In genomic region chr12:71838231-71838630, GRCh38 we compare ENCODE assay signal across 11 cellular contexts. TPM values are rescaled to one million over a fixed set of nuclear protein-coding genes. Genes with fewer than 3 reads are reported as not detected.
DNase-seq lines count a peak whose midpoint lies in the region; ATAC-seq and TF ChIP-seq lines count a peak whose summit lies in the region.
"Had no signal": no experiment of that assay in that cellular context is flagged by ENCODE, and none has a peak within 500 bp of the region (broad histone marks: within the 10 kb centered on the region; RNA-seq: fewer than 3 reads in every experiment).

No MANE protein-coding gene starts in this region.

- no peak overlapping the region for H3K4me3 ChIP-seq in SK-N-SH (ENCODE audit: low read depth in 2 of 2, low read length in 1 of 2)
- no peak overlapping the region for H3K4me3 ChIP-seq in KMS-11 (IDR thresholded peaks at IDR 0.05; ENCODE audit: insufficient read depth, low read depth, low read length)
- H3K4me3 ChIP-seq in trophoblast cell (ENCODE audit: low read depth, low read length): no peak overlapping the region

- peak overlapping the region; percentile 97 for H3K27ac Mint-ChIP-seq in central memory CD8-positive, alpha-beta T cell (ENCODE audit: low read depth)

- TF ChIP-seq RAD21 in SK-N-SH (IDR thresholded peaks at IDR 0.05; ENCODE audit: low read length): no peak

- no peak overlapping the region for H2BK120ac ChIP-seq in trophoblast cell (ENCODE audit: insufficient read depth, low read length, poor library complexity)

- H3K79me2 ChIP-seq in SK-N-SH (ENCODE audit: insufficient read depth) (peaks cover 33% of the 10 kb centered on the region), KMS-11 (ENCODE audit: insufficient read depth, low read depth) (peaks cover 45% of the 10 kb centered on the region), trophoblast cell (ENCODE audit: control insufficient read depth, insufficient read depth, low read length, poor library complexity) (no peaks in the 10 kb centered on the region)

- H3K27ac ChIP-seq in SK-N-SH (ENCODE audit: low read depth in 2 of 2, low read length in 1 of 2): no peak overlapping the region
- no peak overlapping the region for H3K27ac ChIP-seq in KMS-11
- no peak overlapping the region for H3K27ac ChIP-seq in trophoblast cell (ENCODE audit: low read depth, low read length)

- peaks cover 11 to 15% of the 10 kb centered on the region in 2 experiments; a peak in 3 of 4 replicates for H3K4me1 ChIP-seq in SK-N-SH (ENCODE audit: control insufficient read depth in 1 of 2, insufficient read depth in 2 of 2, low read depth in 1 of 2, low read length in 1 of 2)
- peaks cover 21% of the 10 kb centered on the region for H3K4me1 ChIP-seq in KMS-11 (ENCODE audit: low read depth, poor library complexity, severe bottlenecking)
- H3K4me1 ChIP-seq in trophoblast cell (ENCODE audit: control insufficient read depth in 1 of 2, insufficient read depth in 2 of 2, low read length in 2 of 2): peaks cover 0 to 3% of the 10 kb centered on the region in 2 experiments

- H4K91ac ChIP-seq in trophoblast cell (ENCODE audit: low read depth, low read length): no peak overlapping the region

- no peak for DNase-seq in SK-N-SH
- DNase-seq in central memory CD8-positive, alpha-beta T cell (ENCODE audit: low spot score in 2 of 2): no peak
- peak; percentile 56 to 76 for DNase-seq in trophoblast cell
- no peak for DNase-seq in central memory CD4-positive, alpha-beta T cell
- DNase-seq in dermis blood vessel endothelial cell: no peak
- no peak for DNase-seq in NCI-H2029 (lab: John Stamatoyannopoulos, UW)
- DNase-seq: 8988T, NCI-H1930 had no signal

- H3K9me2 ChIP-seq in SK-N-SH: no peaks in the 10 kb centered on the region

- no peak overlapping the region for H3K4me3 Mint-ChIP-seq in central memory CD8-positive, alpha-beta T cell

- no peak overlapping the region for H4K12ac ChIP-seq in trophoblast cell (ENCODE audit: low read depth, low read length)

- H2BK12ac ChIP-seq in trophoblast cell (ENCODE audit: low read length): no peak overlapping the region

- no peak overlapping the region for H3K14ac ChIP-seq in trophoblast cell (ENCODE audit: low read length)

- H3K79me1 ChIP-seq in trophoblast cell (ENCODE audit: low read length): peaks cover 3% of the 10 kb centered on the region

- H3K36me3 Mint-ChIP-seq in central memory CD8-positive, alpha-beta T cell (ENCODE audit: insufficient read depth): peaks cover 15% of the 10 kb centered on the region

- H3K27me3 ChIP-seq in SK-N-SH (ENCODE audit: insufficient read depth) (no peaks in the 10 kb centered on the region), KMS-11 (ENCODE audit: insufficient read depth, low read depth) (no peaks in the 10 kb centered on the region), trophoblast cell (ENCODE audit: insufficient read depth, low read length) (no peaks in the 10 kb centered on the region)

- H3K23ac ChIP-seq in trophoblast cell (ENCODE audit: low read length): no peak overlapping the region

- H3K4me1 Mint-ChIP-seq in central memory CD8-positive, alpha-beta T cell: peaks cover 34% of the 10 kb centered on the region

- H2BK5ac ChIP-seq in trophoblast cell (ENCODE audit: low read depth, low read length, poor library complexity): no peak overlapping the region

- H3K18ac ChIP-seq in trophoblast cell (ENCODE audit: low read length): no peak overlapping the region

- H3K4me2 ChIP-seq in SK-N-SH (no peak overlapping the region), KMS-11 (no peak overlapping the region), trophoblast cell (ENCODE audit: low read length) (no peak overlapping the region)

- TF ChIP-seq CTCF in SK-N-SH (IDR thresholded peaks at IDR 0.05) (no peak), KMS-11 (conservative IDR thresholded peaks at IDR 0.05; ENCODE audit: low read depth, low read length) (no peak)

- POLR2A ChIA-PET in SK-N-SH (lab: Yijun Ruan, JAX): no interaction called here

- no peak overlapping the region for H4K8ac ChIP-seq in trophoblast cell (ENCODE audit: low read depth, low read length)

- no peaks in the 10 kb centered on the region for H3K9me3 ChIP-seq in SK-N-SH
- H3K9me3 ChIP-seq in trophoblast cell (ENCODE audit: insufficient read depth, low read depth, low read length): no peaks in the 10 kb centered on the region
- H3K9me3 ChIP-seq: thoracic aorta had no signal

- H3K9me3 Mint-ChIP-seq in central memory CD8-positive, alpha-beta T cell: no peaks in the 10 kb centered on the region

- peak overlapping the region; percentile 94; the same call in 1 of the 2 replicates for H2AFZ ChIP-seq in SK-N-SH (ENCODE audit: low read depth)
- H2AFZ ChIP-seq in KMS-11 (ENCODE audit: low read depth): 0 out of 2 replicates have a peak overlapping the region, but pooled peaks have one; percentile 98
- no peak overlapping the region for H2AFZ ChIP-seq in trophoblast cell (ENCODE audit: insufficient read depth, low read length, poor library complexity)

- H4K20me1 ChIP-seq in SK-N-SH (ENCODE audit: insufficient read depth): no peaks in the 10 kb centered on the region
- H4K20me1 ChIP-seq in KMS-11 (ENCODE audit: insufficient read depth): no peaks in the 10 kb centered on the region

- peaks cover 26% of the 10 kb centered on the region for H3K27me3 Mint-ChIP-seq in central memory CD8-positive, alpha-beta T cell

- WGBS in SK-N-SH (ENCODE audit: low lambda C conversion rate): 97% methylated on average over 6 of the region's 6 CpGs
- no CpG with 5 or more reads among the region's 6 CpGs for WGBS in trophoblast cell (ENCODE audit: extremely low coverage, insufficient coverage, insufficient read length)

- no peak for TF ChIP-seq EP300 in SK-N-SH (IDR thresholded peaks at IDR 0.05; ENCODE audit: borderline replicate concordance in 1 of 2, low read depth in 1 of 2, low read length in 1 of 2)

- H2AK5ac ChIP-seq in trophoblast cell (ENCODE audit: low read length): no peak overlapping the region

- H3F3A ChIP-seq in SK-N-SH (replicated peaks; ENCODE audit: insufficient read depth): peaks cover 9% of the 10 kb centered on the region

- CTCF ChIA-PET in SK-N-SH (lab: Yijun Ruan, JAX): interaction anchor here (3.5 kb wide), 1 partner anchor 58 kb away, joined by 24 read pairs; no protein-coding TSS in a partner anchor

- H3K36me3 ChIP-seq in SK-N-SH (replicated peaks in 1 of 2; ENCODE audit: control insufficient read depth in 1 of 2, insufficient read depth in 2 of 2, low read length in 1 of 2) (no peaks in the 10 kb centered on the region), KMS-11 (ENCODE audit: insufficient read depth) (no peaks in the 10 kb centered on the region), trophoblast cell (ENCODE audit: control insufficient read depth in 1 of 2, insufficient read depth in 2 of 2, low read length in 2 of 2) (no peaks in the 10 kb centered on the region)
- H3K36me3 ChIP-seq: thoracic aorta had no signal

- H3K9ac ChIP-seq in SK-N-SH: no peak overlapping the region
- no peak overlapping the region for H3K9ac ChIP-seq in KMS-11
- no peak overlapping the region for H3K9ac ChIP-seq in trophoblast cell (ENCODE audit: low read length)

- ATAC-seq in SK-N-SH treated with all-trans-retinoic acid at 6 μM for 48 hours: no peak
- no peak for ATAC-seq in central memory CD8-positive, alpha-beta T cell (replicated peaks; ENCODE audit: extremely low read depth, poor library complexity, severe bottlenecking)

- no peak overlapping the region for H3K4ac ChIP-seq in trophoblast cell (ENCODE audit: low read depth, low read length)

TF ChIP-seq in SK-N-SH, 30 proteins besides CTCF, POLR2A, EP300 and RAD21:
- TF ChIP-seq TEAD4 (IDR thresholded peaks at IDR 0.05; ENCODE audit: borderline replicate concordance, insufficient read depth): no peak
- TF ChIP-seq RCOR1 (IDR thresholded peaks at IDR 0.05; ENCODE audit: low read length): no peak
TF ChIP-seq in SK-N-SH: peak in this region for 0.

TF ChIP-seq in SK-N-SH treated with all-trans-retinoic acid at 6 μM for 48 hours, 23 proteins besides CTCF, POLR2A, EP300 and RAD21:
- TF ChIP-seq ARNTL (CRISPR knock-in tag; IDR thresholded peaks at IDR 0.05; ENCODE audit: borderline replicate concordance, low read depth) (no peak), BACH2 (CRISPR knock-in tag; IDR thresholded peaks at IDR 0.05; ENCODE audit: borderline replicate concordance) (no peak), PPARA (CRISPR knock-in tag; IDR thresholded peaks at IDR 0.05; ENCODE audit: borderline replicate concordance) (no peak)

RNA-seq across cellular contexts. Expression of gene TBC1D15, which starts 1.3 kb away (rescaled TPM):
- 8.6 and 12.0 TPM in 2 replicates for polyA plus RNA-seq in SK-N-SH (2012; rRNA removed)
- 11.5 and 14.9 TPM in 2 replicates for polyA plus RNA-seq in SK-N-SH (2012; cell fraction: cytosol; rRNA removed)
- 9.4 and 18.5 TPM in 2 replicates for polyA plus RNA-seq in SK-N-SH (2012; cell fraction: nucleus; rRNA removed)
- 23.4 and 24.5 TPM in 2 replicates for polyA plus RNA-seq in trophoblast cell (2013)
- 40.3 and 60.9 TPM in 2 replicates for total RNA-seq in dermis blood vessel endothelial cell

Comparison
In these comparisons a context has a peak if more than half of its experiments do, and no peak if none do; other contexts are left out.
1. DNase-seq: peak in trophoblast cell (2 of 2); none in SK-N-SH (single experiment), central memory CD8-positive, alpha-beta T cell (0 of 2), central memory CD4-positive, alpha-beta T cell (single experiment), dermis blood vessel endothelial cell (single experiment) and NCI-H2029 (single experiment).